29 cellular contexts compared by ENCODE assay signal in the genomic region with DNA sequence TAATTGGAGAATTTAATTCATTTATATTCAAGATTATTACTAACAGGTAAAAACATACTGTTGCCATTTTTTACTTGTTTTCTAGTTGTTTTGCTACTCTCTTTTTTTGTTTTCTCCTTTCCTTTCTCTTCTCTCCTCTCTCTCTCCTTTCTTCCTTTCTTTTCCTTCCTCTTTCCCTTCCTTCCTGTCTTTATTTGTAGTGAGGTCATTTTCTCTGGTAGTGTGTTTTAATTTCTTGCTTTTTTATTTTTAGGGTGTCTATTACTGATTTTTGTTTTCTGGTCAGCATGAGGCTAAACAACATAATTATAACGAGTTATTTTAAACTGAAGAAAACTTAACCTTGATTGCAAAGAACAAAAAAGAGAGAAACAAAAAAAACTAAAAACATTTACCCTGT.
"Had no signal": no experiment of that assay in that cellular context is flagged by ENCODE, and none has a peak within 500 bp of the region (broad histone marks: within the 10 kb centered on the region; RNA-seq: fewer than 3 reads in every experiment).

No MANE protein-coding gene starts in this region.

- H3K36me3 ChIP-seq: ovary, right lobe of liver, sigmoid colon, stomach, thoracic aorta, thyroid gland, tibial nerve, upper lobe of left lung, vagina had no signal

- DNase-seq: naive thymus-derived CD8-positive, alpha-beta T cell; nephron progenitor cell; occipital lobe; ovary; posterior cingulate gyrus; psoas muscle; right cardiac atrium; right lobe of liver; sigmoid colon; small intestine; stimulated activated CD4-positive, alpha-beta T cell treated with anti-CD3 and anti-CD28 coated beads, Interleukin-15, amount 100 ng/mL, for 24 hours; stimulated activated CD4-positive, alpha-beta T cell treated with anti-CD3 and anti-CD28 coated beads, Interleukin-2, amount 100 ng/mL, for 24 hours; stimulated activated CD4-positive, alpha-beta T cell treated with anti-CD3 and anti-CD28 coated beads, Interleukin-2, amount 100 ng/mL, for 48 hours; stimulated activated CD4-positive, alpha-beta T cell treated with anti-CD3 and anti-CD28 coated beads, Interleukin-4, amount 100 ng/mL, for 24 hours; stimulated activated naive B cell treated with anti-CD40 and anti-IgM and Interleukin-4, amounts not matched to agents 10 μg/mL and 1 μg/mL and 100 μg/mL, for 72 hours; stimulated activated naive CD4-positive, alpha-beta T cell treated with Interleukin-2 at 50 U/mL for 16 hours; stomach; thyroid gland; trophoblast cell; upper lobe of left lung had no signal

- H3K9me3 Mint-ChIP-seq: neural crest cell had no signal

- H3K9me3 ChIP-seq: ovary, psoas muscle, right lobe of liver, thoracic aorta, thyroid gland, upper lobe of left lung, vagina had no signal

- ATAC-seq: naive thymus-derived CD8-positive, alpha-beta T cell; natural killer cell treated with Interleukin-12 subunit alpha and Interleukin-12 subunit beta and Interleukin-15 and Interleukin-18, amount 100 ng/mL, for 72 hours; psoas muscle; right cardiac atrium; right lobe of liver; stimulated activated effector memory CD8-positive, alpha-beta T cell treated with anti-CD3 and anti-CD28 coated beads, Interleukin-12 subunit alpha, Interleukin-12 subunit beta, amount 100 ng/mL, for 72 hours; stimulated activated naive B cell treated with anti-CD40 and anti-IgM and Interleukin-4, amounts not matched to agents 10 μg/mL and 1 μg/mL and 100 μg/mL, for 72 hours had no signal

- H3K4me1 Mint-ChIP-seq: nephron progenitor cell; neural crest cell; stimulated activated effector memory CD8-positive, alpha-beta T cell treated with anti-CD3 and anti-CD28 coated beads, Interleukin-12 subunit alpha, Interleukin-12 subunit beta, amount 100 ng/mL, for 72 hours; stimulated activated naive B cell treated with anti-CD40 and anti-IgM and Interleukin-4, amounts not matched to agents 10 μg/mL and 1 μg/mL and 100 μg/mL, for 72 hours had no signal

- H3K27ac Mint-ChIP-seq: naive thymus-derived CD8-positive, alpha-beta T cell; natural killer cell treated with Interleukin-12 subunit alpha and Interleukin-12 subunit beta and Interleukin-15 and Interleukin-18, amount 100 ng/mL, for 72 hours; nephron progenitor cell; progenitor cell of endocrine pancreas; stimulated activated effector memory CD8-positive, alpha-beta T cell treated with anti-CD3 and anti-CD28 coated beads, Interleukin-12 subunit alpha, Interleukin-12 subunit beta, amount 100 ng/mL, for 72 hours; stimulated activated naive B cell treated with anti-CD40 and anti-IgM and Interleukin-4, amounts not matched to agents 10 μg/mL and 1 μg/mL and 100 μg/mL, for 72 hours; stimulated activated naive CD8-positive, alpha-beta T cell treated with anti-CD3 and anti-CD28 coated beads, Interleukin-15, Interleukin-2, amounts not matched to agents 100 ng/mL and 50 ng/mL, for 24 hours had no signal

- H3K4me3 Mint-ChIP-seq: naive thymus-derived CD8-positive, alpha-beta T cell; natural killer cell treated with Interleukin-12 subunit alpha and Interleukin-12 subunit beta and Interleukin-15 and Interleukin-18, amount 100 ng/mL, for 72 hours; nephron progenitor cell; neural crest cell; stimulated activated effector memory CD8-positive, alpha-beta T cell treated with anti-CD3 and anti-CD28 coated beads, Interleukin-12 subunit alpha, Interleukin-12 subunit beta, amount 100 ng/mL, for 72 hours; stimulated activated naive B cell treated with anti-CD40 and anti-IgM and Interleukin-4, amounts not matched to agents 10 μg/mL and 1 μg/mL and 100 μg/mL, for 72 hours; stimulated activated naive CD8-positive, alpha-beta T cell treated with anti-CD3 and anti-CD28 coated beads, Interleukin-15, Interleukin-2, amounts not matched to agents 100 ng/mL and 50 ng/mL, for 24 hours had no signal

- H3K27ac ChIP-seq: ovary, parathyroid adenoma, psoas muscle, right lobe of liver, sigmoid colon, stomach, thoracic aorta, thyroid gland, tibial nerve, upper lobe of left lung, vagina had no signal

- H3K4me1 ChIP-seq: parathyroid adenoma, psoas muscle, right lobe of liver, sigmoid colon, stomach, thyroid gland, tibial nerve, upper lobe of left lung, vagina had no signal

- H3K36me3 Mint-ChIP-seq: stimulated activated effector memory CD8-positive, alpha-beta T cell treated with anti-CD3 and anti-CD28 coated beads, Interleukin-12 subunit alpha, Interleukin-12 subunit beta, amount 100 ng/mL, for 72 hours had no signal

- H3K4me3 ChIP-seq: ovary, psoas muscle, right lobe of liver, sigmoid colon, stomach, thoracic aorta, thyroid gland, tibial nerve, upper lobe of left lung, vagina had no signal
